35 cellular contexts compared by ENCODE assay signal in genomic region chr2:236798491-236798890, GRCh38.
"Had no signal": no experiment of that assay in that cellular context is flagged by ENCODE, and none has a peak within 500 bp of the region (broad histone marks: within the 10 kb centered on the region; RNA-seq: fewer than 3 reads in every experiment).

No MANE protein-coding gene starts in this region.

- H3K4me3 ChIP-seq: MG63 had no signal

- H3K36me3 ChIP-seq: MG63 had no signal

- H3K9me3 ChIP-seq: MG63 had no signal

- H3K27me3 ChIP-seq: MG63 had no signal

- H3K27ac ChIP-seq: KMS-11 had no signal

- DNase-seq: Karpas-422, Kasumi-1, KBM-7, KG1, MG63, MM.1S, MV-4-11, NCI-H1048, NCI-H1092, NCI-H1092 treated with DMSO at 0.1 percent for 48 hours, NCI-H1105, NCI-H1105 treated with DMSO at 0.1 percent for 48 hours, NCI-H1417, NCI-H1417 treated with DMSO at 0.1 percent for 48 hours, NCI-H1436, NCI-H1436 treated with DMSO at 0.1 percent for 48 hours, NCI-H146, NCI-H1694, NCI-H1694 treated with DMSO at 0.1 percent for 48 hours, NCI-H187, NCI-H187 treated with DMSO at 0.1 percent for 48 hours, NCI-H1930, NCI-H2029, NCI-H2029 treated with DMSO at 0.1 percent for 48 hours, NCI-H2081, NCI-H2081 treated with DMSO at 0.1 percent for 48 hours, NCI-H2107, NCI-H2171, NCI-H2171 treated with DMSO at 0.1 percent for 48 hours, NCI-H2227 treated with DMSO at 0.1 percent for 48 hours, NCI-H226, NCI-H345, NCI-H446, NCI-H446 treated with DMSO at 0.1 percent for 48 hours had no signal

- H3K9ac ChIP-seq: KMS-11 had no signal
